ENCODE assay signal across 18 cellular contexts in genomic region chr4:24044610-24045589, GRCh38.
"Had no signal": no experiment of that assay in that cellular context is flagged by ENCODE, and none has a peak within 500 bp of the region (broad histone marks: within the 10 kb centered on the region; RNA-seq: fewer than 3 reads in every experiment).

No MANE protein-coding gene starts in this region.

- H3K4me2 ChIP-seq: smooth muscle cell had no signal

- H3K4me1 ChIP-seq: adrenal gland, right atrium auricular region had no signal

- H3K4me3 Mint-ChIP-seq: memory B cell, natural killer cell, type B pancreatic cell had no signal

- ATAC-seq: left lobe of liver; natural killer cell; stimulated activated naive CD8-positive, alpha-beta T cell treated with anti-CD3 and anti-CD28 coated beads, Interleukin-15, Interleukin-2, amounts not matched to agents 100 U/mL and 50 U/mL, for 24 hours had no signal

- H3K27ac ChIP-seq: adrenal gland, dorsolateral prefrontal cortex, right atrium auricular region, VCaP had no signal

- H3K36me3 ChIP-seq: adrenal gland, right atrium auricular region had no signal

- FAIRE-seq: islet of Langerhans had no signal

- H3K36me3 Mint-ChIP-seq: memory B cell, natural killer cell, type B pancreatic cell had no signal

- DNase-seq: activated CD4-positive, alpha-beta T cell treated with anti-CD3 and anti-CD28 coated beads for 1 hour; activated CD4-positive, alpha-beta T cell treated with anti-CD3 and anti-CD28 coated beads, Interleukin-2, amount 50 U/mL, for 4 hours; activated naive CD4-positive, alpha-beta T cell treated with anti-CD3 and anti-CD28 coated beads, Interleukin-2, amount 50 U/mL, for 16 hours; activated T-cell treated with anti-CD3 and anti-CD28 coated beads, Interleukin-2, amount 50 U/mL, for 1 hour; adrenal gland; dorsolateral prefrontal cortex; erythroblast; natural killer cell; occipital lobe; stimulated activated naive CD8-positive, alpha-beta T cell treated with anti-CD3 and anti-CD28 coated beads, Interleukin-15, Interleukin-2, amounts not matched to agents 100 U/mL and 50 U/mL, for 24 hours; T-helper 1 cell had no signal

- H3K27ac Mint-ChIP-seq: memory B cell, natural killer cell, type B pancreatic cell had no signal

- H3K4me1 Mint-ChIP-seq: memory B cell, natural killer cell had no signal

- H3K9me3 Mint-ChIP-seq: type B pancreatic cell had no signal

- H3K4me3 ChIP-seq: adrenal gland, dorsolateral prefrontal cortex, right atrium auricular region, smooth muscle cell had no signal

- H3K9me3 ChIP-seq: adrenal gland, right atrium auricular region had no signal

- H3K27me3 Mint-ChIP-seq: memory B cell had no signal

- H3K27me3 ChIP-seq: adrenal gland, dorsolateral prefrontal cortex, right atrium auricular region had no signal
